Comparison of ENCODE assay signal across 19 cellular contexts in genomic region chr19:34244611-34245299, GRCh38. TPM values are rescaled to one million over a fixed set of nuclear protein-coding genes. Genes with fewer than 3 reads are reported as not detected.
A peak's percentile ranks its signal among the peaks of the same experiment; 100 is the strongest.
DNase-seq lines count a peak whose midpoint lies in the region; ATAC-seq and TF ChIP-seq lines count a peak whose summit lies in the region.
"Had no signal": no experiment of that assay in that cellular context is flagged by ENCODE, and none has a peak within 500 bp of the region (broad histone marks: within the 10 kb centered on the region; RNA-seq: fewer than 3 reads in every experiment).

No MANE protein-coding gene starts in this region.

- H2BK20ac ChIP-seq in IMR-90 (ENCODE audit: low read depth, low read length) = no peak overlapping the region

- H3K27ac ChIP-seq in IMR-90 (ENCODE audit: insufficient read depth, low read length) (no peak overlapping the region), dorsolateral prefrontal cortex (no peak overlapping the region)
- H3K27ac ChIP-seq: heart left ventricle, HL-60, lower lobe of right lung, RWPE1, testis had no signal

- TF ChIP-seq CTCF in IMR-90 (conservative IDR thresholded peaks at IDR 0.05; ENCODE audit: low read depth, low read length) = no peak
- no peak for TF ChIP-seq CTCF in dorsolateral prefrontal cortex (IDR thresholded peaks at IDR 0.05 in 54 of 56, conservative IDR thresholded peaks at IDR 0.05 in 2 of 56; ENCODE audit: low read depth in 1 of 56, partially characterized antibody in 56 of 56)

- H3K4me2 ChIP-seq in IMR-90 (ENCODE audit: low read depth, low read length) = no peak overlapping the region

- no peaks in the 10 kb centered on the region for H3K36me3 Mint-ChIP-seq in T-helper 17 cell (ENCODE audit: low read depth)

- no peak overlapping the region for H4K5ac ChIP-seq in IMR-90 (ENCODE audit: low read depth, low read length)

- dilution Hi-C loops in IMR-90 (cut with HindIII; ENCODE audit: low sequenced_read_pairs, unreplicated experiment) = no loop called here

- peak overlapping the region; percentile 32 for H2AFZ ChIP-seq in IMR-90 (replicated peaks; ENCODE audit: low read length, poor library complexity)

- H3K4me1 Mint-ChIP-seq in T-helper 17 cell = peaks cover 6% of the 10 kb centered on the region

- no peak overlapping the region; the same call in 1 of the 2 replicates for H3K4ac ChIP-seq in IMR-90 (ENCODE audit: low read depth, low read length)

- intact Hi-C loops in IMR-90 (cut with micrococcal nuclease) (loop anchor here (1.0 kb wide), 1 partner anchor 40 kb away; no protein-coding TSS in a partner anchor), dorsolateral prefrontal cortex (cut with DNase I) (loop anchor here in 1 of 2 donors (10.0 kb wide), 1 partner anchor 100 kb away; no protein-coding TSS in a partner anchor)

- no peak for TF ChIP-seq POLR2A in IMR-90 (IDR thresholded peaks at IDR 0.05; ENCODE audit: low read depth, low read length)

- peaks cover 0 to 11% of the 10 kb centered on the region in 2 experiments; a peak in 1 of 4 replicates for H3K79me1 ChIP-seq in IMR-90 (ENCODE audit: low read depth in 1 of 2, low read length in 2 of 2)

- H3K18ac ChIP-seq in IMR-90 (ENCODE audit: low read depth, low read length) = no peak overlapping the region

- H3K4me1 ChIP-seq in IMR-90 (ENCODE audit: control insufficient read depth, insufficient read depth, low read length) = peaks cover 2% of the 10 kb centered on the region; the same call in 1 of the 2 replicates
- H3K4me1 ChIP-seq: lower lobe of right lung, testis had no signal

- no peak overlapping the region for H2BK15ac ChIP-seq in IMR-90 (ENCODE audit: low read depth, low read length)

- H4K91ac ChIP-seq in IMR-90 (ENCODE audit: insufficient read depth, low read depth, low read length) = no peak overlapping the region

- no peak overlapping the region for H2BK5ac ChIP-seq in IMR-90 (ENCODE audit: low read depth, low read length, poor library complexity, severe bottlenecking)

- H4K8ac ChIP-seq in IMR-90 (ENCODE audit: low read depth in 2 of 2, low read length in 2 of 2) = no peak overlapping the region

- no peak overlapping the region for H2AK9ac ChIP-seq in IMR-90 (replicated peaks; ENCODE audit: low read depth, low read length, poor library complexity)

- H3K4me3 ChIP-seq in IMR-90 (ENCODE audit: insufficient read depth, low read depth, low read length) (no peak overlapping the region), dorsolateral prefrontal cortex (no peak overlapping the region)
- H3K4me3 ChIP-seq: heart left ventricle, lower lobe of right lung, testis had no signal

- H3K23ac ChIP-seq in IMR-90 (ENCODE audit: low read depth, low read length) = no peak overlapping the region

- H3K9ac ChIP-seq in IMR-90 (ENCODE audit: low read depth, low read length) = no peak overlapping the region

- H2BK120ac ChIP-seq in IMR-90 (ENCODE audit: low read depth, low read length) = peak overlapping the region; percentile 34; the same call in 1 of the 2 replicates

- peak overlapping the region; percentile 15 for H3K4me3 Mint-ChIP-seq in T-helper 17 cell
- H3K4me3 Mint-ChIP-seq: effector memory CD8-positive, alpha-beta T cell had no signal

- no peaks in the 10 kb centered on the region for H3K9me3 ChIP-seq in IMR-90 (ENCODE audit: control insufficient read depth, insufficient read depth, low read length)
- H3K9me3 ChIP-seq in T-helper 17 cell (ENCODE audit: control insufficient read depth, low read length, poor library complexity, severe bottlenecking) = no peaks in the 10 kb centered on the region
- H3K9me3 ChIP-seq: heart left ventricle, lower lobe of right lung, testis had no signal

- peaks cover 18% of the 10 kb centered on the region for H3K9me1 ChIP-seq in IMR-90 (ENCODE audit: insufficient read depth, low read length)

- TF ChIP-seq RAD21 in IMR-90 (IDR thresholded peaks at IDR 0.05; ENCODE audit: low read length) = no peak

- BruUV-seq in IMR-90 (replicated peaks; lab: Mats Ljungman, UMichigan) = no TSS peak

- no peaks in the 10 kb centered on the region for H4K20me1 ChIP-seq in IMR-90 (ENCODE audit: insufficient read depth, low read length)

- POLR2A ChIA-PET in IMR-90 (lab: Charles Lee; ENCODE audit: unreplicated experiment) = no interaction called here
- POLR2A ChIA-PET in HEK293T (lab: Yijun Ruan, JAX) = interaction anchor here (1.3 kb wide), 1 partner anchor 114 kb away, joined by 3 read pairs; no protein-coding TSS in a partner anchor

- H3K14ac ChIP-seq in IMR-90 (replicated peaks; ENCODE audit: low read depth, low read length) = peak overlapping the region; percentile 83; the same call in 1 of the 2 replicates

- H3K27ac Mint-ChIP-seq in T-helper 17 cell = no peak overlapping the region

- H3K56ac ChIP-seq in IMR-90 (ENCODE audit: extremely low read depth, insufficient read depth, low read length) = no peak overlapping the region

- CTCF ChIA-PET in IMR-90 (lab: Yijun Ruan, JAX) = interaction anchor here (0.5 to 0.8 kb wide), 2 partner anchors 26 to 86 kb away, joined by 3 read pairs; no protein-coding TSS in a partner anchor
- CTCF ChIA-PET in HEK293T (lab: Yijun Ruan, JAX) = interaction anchor here (0.7 kb wide), 1 partner anchor 148 kb away, joined by 3 read pairs; no protein-coding TSS in a partner anchor

- peak; percentile 63 for ATAC-seq in IMR-90 (ENCODE audit: low read depth)
- no peak for ATAC-seq in T-helper 17 cell
- ATAC-seq: effector memory CD8-positive, alpha-beta T cell; lower lobe of right lung had no signal

- WGBS in IMR-90 (ENCODE audit: extremely low coverage in 2 of 2, insufficient read length in 1 of 2), 2 experiments = 100% methylated on average over 2 of the region's 13 CpGs; no CpG with 5 or more reads in 1 of the 2 experiments

- no peaks in the 10 kb centered on the region for H3K27me3 ChIP-seq in IMR-90 (ENCODE audit: control insufficient read depth, insufficient read depth, low read length)
- no peaks in the 10 kb centered on the region for H3K27me3 ChIP-seq in dorsolateral prefrontal cortex
- H3K27me3 ChIP-seq: heart left ventricle, testis had no signal

- H3K27me3 Mint-ChIP-seq in T-helper 17 cell = no peaks in the 10 kb centered on the region
- H3K27me3 Mint-ChIP-seq: effector memory CD8-positive, alpha-beta T cell had no signal

- H3K36me3 ChIP-seq in IMR-90 (ENCODE audit: control insufficient read depth, insufficient read depth, low read length) = no peaks in the 10 kb centered on the region
- H3K36me3 ChIP-seq: heart left ventricle, lower lobe of right lung had no signal

- in situ Hi-C loops in IMR-90 (cut with MboI; ENCODE audit: low sequenced_read_pairs) = no loop called here

- peak overlapping the region; percentile 13; the same call in 1 of the 2 replicates for H2AK5ac ChIP-seq in IMR-90 (ENCODE audit: low read depth, low read length)

- DNase-seq in NCI-H345 (lab: John Stamatoyannopoulos, UW) (peak; percentile 30), NCI-H345 treated with DMSO at 0.1 percent for 48 hours (lab: John Stamatoyannopoulos, UW; ENCODE audit: unreplicated experiment) (no peak), IMR-90 (peak; percentile 38), T-helper 17 cell (no peak), germinal center (ENCODE audit: low spot score) (peak; percentile 27), HT-29 (ENCODE audit: low spot score) (no peak), dorsolateral prefrontal cortex (no peak), HEK293T (ENCODE audit: extremely low spot score) (no peak)
- DNase-seq: activated CD4-positive, alpha-beta T cell treated with anti-CD3 and anti-CD28 coated beads, Interleukin-2, amount 50 U/mL, for 4 hours; DMS53; effector memory CD8-positive, alpha-beta T cell; HCEC 1CT; lower lobe of right lung; MV-4-11; SW 1271; testis had no signal

TF ChIP-seq in IMR-90, 13 proteins besides CTCF, POLR2A, EP300 and RAD21 (continues in another document):
- TF ChIP-seq, protein P1, sequence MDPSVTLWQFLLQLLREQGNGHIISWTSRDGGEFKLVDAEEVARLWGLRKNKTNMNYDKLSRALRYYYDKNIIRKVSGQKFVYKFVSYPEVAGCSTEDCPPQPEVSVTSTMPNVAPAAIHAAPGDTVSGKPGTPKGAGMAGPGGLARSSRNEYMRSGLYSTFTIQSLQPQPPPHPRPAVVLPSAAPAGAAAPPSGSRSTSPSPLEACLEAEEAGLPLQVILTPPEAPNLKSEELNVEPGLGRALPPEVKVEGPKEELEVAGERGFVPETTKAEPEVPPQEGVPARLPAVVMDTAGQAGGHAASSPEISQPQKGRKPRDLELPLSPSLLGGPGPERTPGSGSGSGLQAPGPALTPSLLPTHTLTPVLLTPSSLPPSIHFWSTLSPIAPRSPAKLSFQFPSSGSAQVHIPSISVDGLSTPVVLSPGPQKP (IDR thresholded peaks at IDR 0.05; ENCODE audit: borderline replicate concordance, low read depth, low read length) = no peak
- TF ChIP-seq RFX5 (IDR thresholded peaks at IDR 0.05; ENCODE audit: low read depth, low read length) (no peak), CHD1 (IDR thresholded peaks at IDR 0.05; ENCODE audit: low read depth, low read length) (no peak)

TF ChIP-seq in HEK293T, 16 proteins besides CTCF, POLR2A, EP300 and RAD21 (continues in another document):
- no peak for TF ChIP-seq L3MBTL2 (conservative IDR thresholded peaks at IDR 0.05)
- TF ChIP-seq FOXK2 (IDR thresholded peaks at IDR 0.05) = no peak
- no peak for TF ChIP-seq NFRKB (IDR thresholded peaks at IDR 0.05)
- TF ChIP-seq CTBP1 (IDR thresholded peaks at IDR 0.05; ENCODE audit: borderline replicate concordance) = no peak
- TF ChIP-seq SP1 (IDR thresholded peaks at IDR 0.05) = no peak
- no peak for TF ChIP-seq LEF1 (IDR thresholded peaks at IDR 0.05; ENCODE audit: borderline replicate concordance)
- TF ChIP-seq TARDBP (IDR thresholded peaks at IDR 0.05) = no peak
- no peak for TF ChIP-seq PKNOX1 (IDR thresholded peaks at IDR 0.05)
- TF ChIP-seq ELF4 (IDR thresholded peaks at IDR 0.05) = no peak
- no peak for TF ChIP-seq SUZ12 (IDR thresholded peaks at IDR 0.05)
- TF ChIP-seq ARNT (IDR thresholded peaks at IDR 0.05) = no peak
- TF ChIP-seq FOXM1 (IDR thresholded peaks at IDR 0.05; ENCODE audit: borderline replicate concordance) = no peak
- TF ChIP-seq ZNF384 (IDR thresholded peaks at IDR 0.05) = no peak

RNA-seq across cellular contexts. Expression of gene GARRE1, which starts 9.6 kb away (rescaled TPM):
- 13.8 and 15.0 TPM in 2 replicates for total RNA-seq in IMR-90 (2012; rRNA removed)
- 16.9 and 21.5 TPM in 2 replicates for polyA plus RNA-seq in IMR-90 (2012; rRNA removed)
- polyA plus RNA-seq in IMR-90 (2012; cell fraction: cytosol; rRNA removed) = 8.9 and 11.8 TPM in 2 replicates
- polyA plus RNA-seq in IMR-90 (2012; cell fraction: nucleus; rRNA removed; ENCODE audit: low replicate concordance) = 35.6 and 45.2 TPM in 2 replicates
- 10 to 100 TPM; 34.4 to 43.6 TPM for total RNA-seq in T-helper 17 cell
- total RNA-seq in HT-29 (2014; rRNA removed; shearing (Covaris generic)) = 13.9 and 14.2 TPM in 2 replicates
- total RNA-seq in dorsolateral prefrontal cortex = 10 to 100 TPM; 15.6 to 45.4 (median 24.2) TPM

Comparison
In these comparisons a context has a peak if more than half of its experiments do, and no peak if none do; other contexts are left out.
1. DNase-seq: peak in NCI-H345 (single experiment), IMR-90 (single experiment) and germinal center (single experiment); none in NCI-H345 treated with DMSO at 0.1 percent for 48 hours (single experiment), T-helper 17 cell (0 of 3), HT-29 (single experiment), dorsolateral prefrontal cortex (0 of 10) and HEK293T (single experiment).